Comparison of ENCODE assay signal across 25 cellular contexts in genomic region chr9:4010309-4010708, GRCh38.
"Had no signal": no experiment of that assay in that cellular context is flagged by ENCODE, and none has a peak within 500 bp of the region (broad histone marks: within the 10 kb centered on the region; RNA-seq: fewer than 3 reads in every experiment).

No MANE protein-coding gene starts in this region.

- H3K9me3 ChIP-seq: left lung, lower lobe of right lung, ovary, prostate gland, tibial nerve, uterus had no signal

- DNase-seq: hypothalamus; immature natural killer cell; kidney; left colon; left lung; lower lobe of right lung; mammary epithelial cell; mesenchymal stem cell; natural killer cell; ovary; posterior cingulate gyrus; retina; right cardiac atrium; stimulated activated CD4-positive, alpha-beta T cell treated with anti-CD3 and anti-CD28 coated beads, Interleukin-12 subunit alpha, Interleukin-12 subunit beta, amount 100 ng/mL, for 4 hours; stimulated activated CD4-positive, alpha-beta T cell treated with anti-CD3 and anti-CD28 coated beads, Interleukin-15, amount 100 ng/mL, for 24 hours; stimulated activated CD4-positive, alpha-beta T cell treated with anti-CD3 and anti-CD28 coated beads, Interleukin-2, amount 100 ng/mL, for 24 hours; stimulated activated CD4-positive, alpha-beta T cell treated with anti-CD3 and anti-CD28 coated beads, Interleukin-4, amount 100 ng/mL, for 1 hour; stimulated activated naive CD4-positive, alpha-beta T cell; substantia nigra; uterus had no signal

- H3K4me1 ChIP-seq: left lung, lower lobe of right lung, prostate gland, tibial nerve, uterus had no signal

- H3K4me3 ChIP-seq: left lung, lower lobe of right lung, ovary, prostate gland, skin epidermis, tibial nerve, uterus had no signal

- ATAC-seq: left lung, lower lobe of right lung, right cardiac atrium, sciatic nerve had no signal

- FAIRE-seq: islet of Langerhans, kidney had no signal

- H3K27ac ChIP-seq: left lung, lower lobe of right lung, ovary, prostate gland, skin epidermis, tibial nerve, uterus had no signal

- H3K36me3 ChIP-seq: left lung, lower lobe of right lung, ovary, prostate gland, uterus had no signal

- H3K27me3 ChIP-seq: left lung, ovary, tibial nerve, uterus had no signal
